23 cellular contexts compared by ENCODE assay signal in genomic region chr16:27600386-27600785, GRCh38. TPM values are rescaled to one million over a fixed set of nuclear protein-coding genes. Genes with fewer than 3 reads are reported as not detected.
DNase-seq lines count a peak whose midpoint lies in the region; ATAC-seq and TF ChIP-seq lines count a peak whose summit lies in the region.
"Had no signal": no experiment of that assay in that cellular context is flagged by ENCODE, and none has a peak within 500 bp of the region (broad histone marks: within the 10 kb centered on the region; RNA-seq: fewer than 3 reads in every experiment).

No MANE protein-coding gene starts in this region.

- ATAC-seq in GM19023 (IDR thresholded peaks at IDR 0.05; ENCODE audit: unreplicated experiment): no peak
- ATAC-seq: left ventricle myocardium superior; natural killer cell; right cardiac atrium; stimulated activated memory B cell treated with anti-CD40 and anti-IgM and Interleukin-4, amounts not matched to agents 10 μg/mL and 1 μg/mL and 100 μg/mL, for 72 hours had no signal

- H3K4ac ChIP-seq in mesendoderm (ENCODE audit: low read depth, low read length): no peak overlapping the region

- no peak overlapping the region for H3K23ac ChIP-seq in mesendoderm (ENCODE audit: low read length)

- CTCF ChIA-PET in CD4-positive, alpha-beta memory T cell (lab: Charles Lee; ENCODE audit: partially characterized antibody): no interaction called here

- no peak overlapping the region for H3K4me2 ChIP-seq in mesendoderm (ENCODE audit: low read length)

- intact Hi-C loops in CD4-positive, alpha-beta memory T cell (cut with micrococcal nuclease): no loop called here

- H3K9me3 Mint-ChIP-seq in chondrocyte (ENCODE audit: low read depth): no peaks in the 10 kb centered on the region
- H3K9me3 Mint-ChIP-seq in CD4-positive, alpha-beta memory T cell: no peaks in the 10 kb centered on the region
- no peaks in the 10 kb centered on the region for H3K9me3 Mint-ChIP-seq in progenitor cell of endocrine pancreas (ENCODE audit: low read depth)
- H3K9me3 Mint-ChIP-seq: activated CD4-positive, alpha-beta memory T cell treated with anti-CD3 and anti-CD28 coated beads for 36 hours; natural killer cell; stimulated activated memory B cell treated with anti-CD40 and anti-IgM and Interleukin-4, amounts not matched to agents 10 μg/mL and 1 μg/mL and 100 μg/mL, for 72 hours had no signal

- no peak overlapping the region for H3K56ac ChIP-seq in mesendoderm (ENCODE audit: low read length)

- H3K36me3 Mint-ChIP-seq in chondrocyte (ENCODE audit: low read depth) (peaks cover 2% of the 10 kb centered on the region), progenitor cell of endocrine pancreas (ENCODE audit: insufficient read depth) (peaks cover 2% of the 10 kb centered on the region)
- H3K36me3 Mint-ChIP-seq in CD4-positive, alpha-beta memory T cell: peaks cover 2 to 10% of the 10 kb centered on the region in 2 donors
- H3K36me3 Mint-ChIP-seq: activated CD4-positive, alpha-beta memory T cell treated with anti-CD3 and anti-CD28 coated beads for 36 hours; natural killer cell had no signal

- no peak overlapping the region for H3K18ac ChIP-seq in mesendoderm (ENCODE audit: low read length)

- H3K4me1 Mint-ChIP-seq in chondrocyte (ENCODE audit: low read depth) (no peaks in the 10 kb centered on the region), progenitor cell of endocrine pancreas (ENCODE audit: low read depth) (peaks cover 10% of the 10 kb centered on the region)
- H3K4me1 Mint-ChIP-seq in CD4-positive, alpha-beta memory T cell: peaks cover 0 to 2% (median 0%) of the 10 kb centered on the region in 4 donors
- H3K4me1 Mint-ChIP-seq: stimulated activated memory B cell treated with anti-CD40 and anti-IgM and Interleukin-4, amounts not matched to agents 10 μg/mL and 1 μg/mL and 100 μg/mL, for 72 hours had no signal

- no peaks in the 10 kb centered on the region for H3K79me2 ChIP-seq in mesendoderm (ENCODE audit: control insufficient read depth, insufficient read depth, low read length)
- H3K79me2 ChIP-seq: parathyroid adenoma had no signal

- peaks cover 5% of the 10 kb centered on the region for H3K4me1 ChIP-seq in mesendoderm (ENCODE audit: control insufficient read depth, low read depth, low read length)
- no peaks in the 10 kb centered on the region for H3K4me1 ChIP-seq in CD4-positive, alpha-beta memory T cell (ENCODE audit: insufficient read depth, low read length)
- H3K4me1 ChIP-seq: parathyroid adenoma, spleen had no signal

- DNase-seq in H7 (peak; percentile 63), NCI-H2171 treated with DMSO at 0.1 percent for 48 hours (lab: John Stamatoyannopoulos, UW) (peak; percentile 95), chondrocyte (ENCODE audit: low spot score) (peak; percentile 22), mesendoderm (peak; percentile 41), progenitor cell of endocrine pancreas (ENCODE audit: low spot score, unreplicated experiment) (no peak), OCI-M2 (lab: John Stamatoyannopoulos, UW; ENCODE audit: unreplicated experiment) (no peak)
- no peak for DNase-seq in CD4-positive, alpha-beta memory T cell
- DNase-seq: activated CD4-positive, alpha-beta memory T cell treated with anti-CD3 and anti-CD28 coated beads for 36 hours; cerebellar nuclear complex; effector CD4-positive, alpha-beta T cell; foreskin fibroblast; left ventricle myocardium superior; midbrain; natural killer cell; NCI-H1105 treated with DMSO at 0.1 percent for 48 hours; NCI-H2081 treated with DMSO at 0.1 percent for 48 hours; NCI-H526; right cardiac atrium; spleen; stimulated activated CD4-positive, alpha-beta T cell treated with anti-CD3 and anti-CD28 coated beads, Interleukin-2, amount 100 ng/mL, for 48 hours had no signal

- H3K79me1 ChIP-seq in mesendoderm (ENCODE audit: low read length): no peaks in the 10 kb centered on the region

- TF ChIP-seq CTCF in chondrocyte (IDR thresholded peaks at IDR 0.05): no peak
- no peak for TF ChIP-seq CTCF in progenitor cell of endocrine pancreas (IDR thresholded peaks at IDR 0.05; ENCODE audit: unreplicated experiment)

- no peak overlapping the region for H3K4me3 ChIP-seq in H7 (ENCODE audit: insufficient read depth, low read depth, low read length)
- H3K4me3 ChIP-seq in mesendoderm (ENCODE audit: low read length): no peak overlapping the region
- no peak overlapping the region for H3K4me3 ChIP-seq in CD4-positive, alpha-beta memory T cell (ENCODE audit: low read length in 2 of 2)
- H3K4me3 ChIP-seq: spleen had no signal

- POLR2A ChIA-PET in CD4-positive, alpha-beta memory T cell (lab: Charles Lee; ENCODE audit: partially characterized antibody): no interaction called here

- no peak overlapping the region for H2AK5ac ChIP-seq in mesendoderm (ENCODE audit: low read length)

- no peaks in the 10 kb centered on the region for H3K9me3 ChIP-seq in CD4-positive, alpha-beta memory T cell (ENCODE audit: control insufficient read depth in 1 of 2, low read length in 2 of 2)
- H3K9me3 ChIP-seq: spleen had no signal

- no peak overlapping the region for H3K4me3 Mint-ChIP-seq in chondrocyte (ENCODE audit: unreplicated experiment)
- no peak overlapping the region for H3K4me3 Mint-ChIP-seq in CD4-positive, alpha-beta memory T cell
- H3K4me3 Mint-ChIP-seq in progenitor cell of endocrine pancreas (ENCODE audit: low read depth): no peak overlapping the region
- H3K4me3 Mint-ChIP-seq: activated CD4-positive, alpha-beta memory T cell treated with anti-CD3 and anti-CD28 coated beads for 36 hours; natural killer cell; stimulated activated memory B cell treated with anti-CD40 and anti-IgM and Interleukin-4, amounts not matched to agents 10 μg/mL and 1 μg/mL and 100 μg/mL, for 72 hours had no signal

- no peak overlapping the region for H4K8ac ChIP-seq in mesendoderm (ENCODE audit: low read depth, low read length)

- H3K27ac ChIP-seq in mesendoderm (ENCODE audit: low read depth, low read length): no peak overlapping the region
- no peak overlapping the region for H3K27ac ChIP-seq in CD4-positive, alpha-beta memory T cell (ENCODE audit: low read depth, low read length)
- H3K27ac ChIP-seq: parathyroid adenoma, spleen had no signal

- H2BK120ac ChIP-seq in mesendoderm (ENCODE audit: low read depth, low read length): no peak overlapping the region

- no CpG with 5 or more reads among the region's 6 CpGs for WGBS in mesendoderm (ENCODE audit: extremely low coverage, insufficient coverage, low lambda C conversion rate)

- H2BK5ac ChIP-seq in mesendoderm (ENCODE audit: low read length): no peak overlapping the region

- no peaks in the 10 kb centered on the region for H3K36me3 ChIP-seq in H7 (replicated peaks; ENCODE audit: control insufficient read depth, insufficient read depth, low read length)
- H3K36me3 ChIP-seq in mesendoderm (ENCODE audit: control insufficient read depth, insufficient read depth, low read length): no peaks in the 10 kb centered on the region
- H3K36me3 ChIP-seq in CD4-positive, alpha-beta memory T cell (ENCODE audit: insufficient read depth, low read length): no peaks in the 10 kb centered on the region

- no peaks in the 10 kb centered on the region for H3K27me3 ChIP-seq in H7 (ENCODE audit: control insufficient read depth, insufficient read depth, low read length)
- H3K27me3 ChIP-seq in mesendoderm (ENCODE audit: insufficient read depth, low read length, poor library complexity): no peaks in the 10 kb centered on the region
- H3K27me3 ChIP-seq in CD4-positive, alpha-beta memory T cell (ENCODE audit: insufficient read depth, low read length): no peaks in the 10 kb centered on the region
- H3K27me3 ChIP-seq: spleen had no signal

- no peak overlapping the region for H4K5ac ChIP-seq in mesendoderm (ENCODE audit: low read length)

- H3K27ac Mint-ChIP-seq in chondrocyte (ENCODE audit: unreplicated experiment) (no peak overlapping the region), progenitor cell of endocrine pancreas (no peak overlapping the region)
- no peak overlapping the region for H3K27ac Mint-ChIP-seq in CD4-positive, alpha-beta memory T cell
- H3K27ac Mint-ChIP-seq: activated CD4-positive, alpha-beta memory T cell treated with anti-CD3 and anti-CD28 coated beads for 36 hours; natural killer cell; stimulated activated memory B cell treated with anti-CD40 and anti-IgM and Interleukin-4, amounts not matched to agents 10 μg/mL and 1 μg/mL and 100 μg/mL, for 72 hours had no signal

- H3K27me3 Mint-ChIP-seq in chondrocyte (ENCODE audit: low read depth): no peaks in the 10 kb centered on the region
- H3K27me3 Mint-ChIP-seq in CD4-positive, alpha-beta memory T cell: no peaks in the 10 kb centered on the region
- no peaks in the 10 kb centered on the region for H3K27me3 Mint-ChIP-seq in progenitor cell of endocrine pancreas
- H3K27me3 Mint-ChIP-seq: activated CD4-positive, alpha-beta memory T cell treated with anti-CD3 and anti-CD28 coated beads for 36 hours; stimulated activated memory B cell treated with anti-CD40 and anti-IgM and Interleukin-4, amounts not matched to agents 10 μg/mL and 1 μg/mL and 100 μg/mL, for 72 hours had no signal

- H2BK15ac ChIP-seq in mesendoderm (replicated peaks; ENCODE audit: low read depth): no peak overlapping the region

- no peak overlapping the region for H3K9ac ChIP-seq in mesendoderm (ENCODE audit: low read length)
- H3K9ac ChIP-seq: parathyroid adenoma had no signal

RNA-seq across cellular contexts. Expression of gene KATNIP, which starts 50.4 kb away (rescaled TPM):
- 8.2 and 8.3 TPM in 2 replicates for total RNA-seq in H7 (2014; rRNA removed; shearing (Covaris generic))
- total RNA-seq in chondrocyte (20.5 to 25.3 TPM (median 23.2 TPM) in 3 replicates), progenitor cell of endocrine pancreas (48.1 and 48.7 TPM in 2 replicates)
- polyA plus RNA-seq in mesendoderm (2013, experiment 1 of 2): 6.7 TPM
- polyA plus RNA-seq in mesendoderm (2013, experiment 2 of 2): 6.0 TPM
- 10 to 100 TPM; 18.4 to 22.9 TPM for total RNA-seq in CD4-positive, alpha-beta memory T cell
- polyA plus RNA-seq in CD4-positive, alpha-beta memory T cell: 1 to 10 TPM in 1 of 2 donors, under 1 TPM in 1; 0.31 to 7.4 TPM

RNA-seq across cellular contexts. Expression of gene GTF3C1, which starts 50.7 kb away (rescaled TPM):
- total RNA-seq in H7 (2014; rRNA removed; shearing (Covaris generic)): 107 TPM in 2 replicates
- total RNA-seq in chondrocyte: 68.8 to 104 TPM (median 69.2 TPM) in 3 replicates
- 50.5 TPM for polyA plus RNA-seq in mesendoderm (2013, experiment 1 of 2)
- 52.2 TPM for polyA plus RNA-seq in mesendoderm (2013, experiment 2 of 2)
- total RNA-seq in CD4-positive, alpha-beta memory T cell: 10 to 100 TPM; 48.9 to 53.1 TPM
- polyA plus RNA-seq in CD4-positive, alpha-beta memory T cell: 10 to 100 TPM in 1 of 2 donors, 1 to 10 TPM in 1; 4.8 to 30.1 TPM
- total RNA-seq in progenitor cell of endocrine pancreas: 105 and 106 TPM in 2 replicates

Comparison
In these comparisons a context has a peak if more than half of its experiments do, and no peak if none do; other contexts are left out.
1. DNase-seq: peak in H7 (single experiment), NCI-H2171 treated with DMSO at 0.1 percent for 48 hours (single experiment), chondrocyte (single experiment) and mesendoderm (single experiment); none in CD4-positive, alpha-beta memory T cell (0 of 5), progenitor cell of endocrine pancreas (single experiment) and OCI-M2 (single experiment).